ENCODE assay signal across 15 cellular contexts in the genomic region with DNA sequence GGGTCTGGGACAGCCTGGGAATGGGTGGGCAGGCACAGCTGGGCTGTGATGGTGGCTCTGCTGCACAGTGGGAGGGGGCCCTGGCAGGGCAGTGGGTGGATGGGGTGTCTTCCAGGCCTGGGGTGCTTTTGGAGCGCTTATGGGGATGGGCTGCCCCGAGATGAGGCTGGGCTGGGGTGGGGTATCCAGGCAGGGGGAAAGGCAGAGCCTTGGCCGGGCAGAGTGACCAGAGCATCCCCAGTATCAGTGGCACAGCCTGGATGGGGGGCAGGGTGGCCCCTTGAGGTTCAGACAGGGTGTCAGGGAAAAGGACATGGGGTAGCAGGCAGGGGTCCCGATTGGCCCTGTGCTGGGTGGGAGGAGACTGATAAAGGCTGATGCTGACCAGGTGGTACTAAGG. TPM values are rescaled to one million over a fixed set of nuclear protein-coding genes. Genes with fewer than 3 reads are reported as not detected.
DNase-seq lines count a peak whose midpoint lies in the region; ATAC-seq, FAIRE-seq and TF ChIP-seq lines count a peak whose summit lies in the region.
"Had no signal": no experiment of that assay in that cellular context is flagged by ENCODE, and none has a peak within 500 bp of the region (broad histone marks: within the 10 kb centered on the region; RNA-seq: fewer than 3 reads in every experiment).

No MANE protein-coding gene starts in this region.

- no peaks in the 10 kb centered on the region for H3K9me3 ChIP-seq in right atrium auricular region
- H3K9me3 ChIP-seq in K562 (replicated peaks; ENCODE audit: control insufficient read depth, insufficient read depth, low read depth, low read length), result no peaks in the 10 kb centered on the region
- no peaks in the 10 kb centered on the region for H3K9me3 ChIP-seq in lower lobe of right lung
- H3K9me3 ChIP-seq in upper lobe of right lung, result no peaks in the 10 kb centered on the region
- H3K9me3 ChIP-seq: A549 had no signal

- no peak for TF ChIP-seq CTCF in right atrium auricular region (IDR thresholded peaks at IDR 0.05)
- no peak for TF ChIP-seq CTCF in K562 (IDR thresholded peaks at IDR 0.05 in 2 of 3, conservative IDR thresholded peaks at IDR 0.05 in 1 of 3; ENCODE audit: insufficient read depth in 2 of 3, low read depth in 1 of 3, low read length in 3 of 3)
- TF ChIP-seq CTCF in lower lobe of right lung (IDR thresholded peaks at IDR 0.05), result no peak
- no peak for TF ChIP-seq CTCF in upper lobe of right lung (IDR thresholded peaks at IDR 0.05)
- TF ChIP-seq CTCF in foreskin fibroblast (IDR thresholded peaks at IDR 0.05; ENCODE audit: low read depth, low read length), result no peak

- BruUV-seq in K562 (replicated peaks; lab: Mats Ljungman, UMichigan), result no TSS peak

- no peak for TF ChIP-seq POLR2A in K562 (conservative IDR thresholded peaks at IDR 0.05)

- TF ChIP-seq RAD21 in K562 (CRISPR knock-in tag; conservative IDR thresholded peaks at IDR 0.05 in 1 of 2, IDR thresholded peaks at IDR 0.05 in 1 of 2), result no peak

- POLR2A ChIA-PET in K562 (lab: Yijun Ruan, JAX), result interaction anchor here (0.7 to 1.7 kb wide), 3 partner anchors 12 to 105 kb away, joined by 3 to 5 read pairs (median 3); no protein-coding TSS in a partner anchor

- no peak overlapping the region for H2AFZ ChIP-seq in K562 (ENCODE audit: low read depth, low read length)

- H3K4me1 ChIP-seq in right atrium auricular region, result peaks cover 0 to 6% of the 10 kb centered on the region in 2 donors
- H3K4me1 ChIP-seq in K562 (replicated peaks in 1 of 2; ENCODE audit: control insufficient read depth in 2 of 2, insufficient read depth in 2 of 2, low read length in 2 of 2), result peaks cover 0 to 29% of the 10 kb centered on the region in 2 experiments; a peak in 2 of 5 replicates
- H3K4me1 ChIP-seq in lower lobe of right lung, result no peaks in the 10 kb centered on the region
- H3K4me1 ChIP-seq in upper lobe of right lung, result no peaks in the 10 kb centered on the region

- H3K9me1 ChIP-seq in K562 (ENCODE audit: control insufficient read depth, insufficient read depth, low read length), result no peaks in the 10 kb centered on the region

- CTCF ChIA-PET in K562 (lab: Yijun Ruan, JAX; ENCODE audit: low intra/inter-chr PET ratio), result no interaction called here

- H4K20me1 ChIP-seq in K562 (replicated peaks; ENCODE audit: control insufficient read depth, insufficient read depth, low read length), result no peaks in the 10 kb centered on the region; the same call in none of the 2 replicates

- DNase-seq in Right ventricle myocardium superior (peak; percentile 17), right atrium auricular region (ENCODE audit: low spot score) (no peak), K562 (ENCODE audit: extremely low read depth in 1 of 4, low spot score in 3 of 4) (no peak), lower lobe of right lung (peak; percentile 19), upper lobe of right lung (peak; percentile 61), foreskin fibroblast (no peak)
- DNase-seq: GOT3, Kasumi-1, NCI-H187 treated with DMSO at 0.1 percent for 48 hours, NCI-H446 treated with DMSO at 0.1 percent for 48 hours, NCI-H748 treated with DMSO at 0.1 percent for 48 hours had no signal

- no peak overlapping the region for H3K9ac ChIP-seq in K562 (ENCODE audit: insufficient read depth in 1 of 2, low read depth in 2 of 2, low read length in 2 of 2)

- ATAC-seq in Right ventricle myocardium superior (ENCODE audit: poor library complexity), result no peak
- ATAC-seq in K562, result no peak
- no peak for ATAC-seq in lower lobe of right lung
- no peak for ATAC-seq in upper lobe of right lung
- no peak for ATAC-seq in HG03469 (IDR thresholded peaks at IDR 0.05; ENCODE audit: unreplicated experiment)
- ATAC-seq in HG02884 (IDR thresholded peaks at IDR 0.05; ENCODE audit: unreplicated experiment), result no peak

- H3K4me3 ChIP-seq in right atrium auricular region (no peak overlapping the region), K562 (no peak overlapping the region), lower lobe of right lung (no peak overlapping the region), upper lobe of right lung (no peak overlapping the region), foreskin fibroblast (ENCODE audit: low read depth in 1 of 2, low read length in 2 of 2) (no peak overlapping the region)
- H3K4me3 ChIP-seq: A549 had no signal

- H3K27me3 ChIP-seq in right atrium auricular region (no peaks in the 10 kb centered on the region), K562 (ENCODE audit: control insufficient read depth in 2 of 2, insufficient read depth in 2 of 2, low read length in 2 of 2) (peaks cover 5 to 19% of the 10 kb centered on the region in 2 experiments; a peak in 4 of 5 replicates), lower lobe of right lung (ENCODE audit: low read depth) (no peaks in the 10 kb centered on the region), upper lobe of right lung (no peaks in the 10 kb centered on the region)

- H3K27ac ChIP-seq in right atrium auricular region, result no peak overlapping the region
- no peak overlapping the region for H3K27ac ChIP-seq in K562 (ENCODE audit: extremely low read depth, low read depth, low read length)
- H3K27ac ChIP-seq in lower lobe of right lung, result no peak overlapping the region
- no peak overlapping the region for H3K27ac ChIP-seq in upper lobe of right lung
- H3K27ac ChIP-seq: C4-2B had no signal

- intact Hi-C loops in Right ventricle myocardium superior (cut with DNase I), result no loop called here
- intact Hi-C loops in K562 (cut with micrococcal nuclease), result no loop called here
- intact Hi-C loops in lower lobe of right lung (cut with DNase I), result no loop called here
- intact Hi-C loops in upper lobe of right lung (cut with DNase I), result no loop called here

- in situ Hi-C loops in K562 (cut with MboI), result no loop called here

- WGBS in K562 (ENCODE audit: insufficient coverage, low coverage, missing lambda C conversion rate), result 0% methylated on average over 4 of the region's 4 CpGs

- TF ChIP-seq EP300 in K562 (IDR thresholded peaks at IDR 0.05; ENCODE audit: low read length), result no peak

- no peak overlapping the region for H3K4me2 ChIP-seq in K562 (ENCODE audit: insufficient read depth, low read length)
- H3K4me2 ChIP-seq: A549 had no signal

- H3K79me2 ChIP-seq in K562 (ENCODE audit: control insufficient read depth, insufficient read depth, low read length), result no peaks in the 10 kb centered on the region

- no peak for FAIRE-seq in K562 (lab: Jason Lieb, UNC)
- FAIRE-seq: A549 had no signal

- H3K36me3 ChIP-seq in right atrium auricular region, result peaks cover 6% of the 10 kb centered on the region
- no peaks in the 10 kb centered on the region for H3K36me3 ChIP-seq in K562 (ENCODE audit: control insufficient read depth, insufficient read depth, low read length)
- peaks cover 13% of the 10 kb centered on the region for H3K36me3 ChIP-seq in lower lobe of right lung
- H3K36me3 ChIP-seq in upper lobe of right lung, result no peaks in the 10 kb centered on the region

TF ChIP-seq in K562, 482 proteins besides CTCF, POLR2A, EP300 and RAD21:
- TF ChIP-seq GABPB2 (CRISPR knock-in tag; conservative IDR thresholded peaks at IDR 0.05), result no peak
- TF ChIP-seq POLR2G (IDR thresholded peaks at IDR 0.05; ENCODE audit: low read depth, low read length), result 0 out of 2 replicates have a peak, but pooled peaks have one; percentile 2
TF ChIP-seq in K562: peak in this region for 1.

RNA-seq across cellular contexts. Expression of a gene that starts 26.6 kb away (rescaled TPM):
- total RNA-seq in Right ventricle myocardium superior (40.7 TPM), right atrium auricular region (10 to 100 TPM; 30.6 to 30.7 TPM), K562 (2014; rRNA removed) (4.1 and 8.2 TPM in 2 replicates), K562 (2014; rRNA removed; fragmentation: Illumina TruSeq; extraction: Trizol) (2.5 and 3.1 TPM in 2 replicates), K562 (2015; rRNA removed; fragmentation: Illumina TruSeq; extraction: Trizol) (4.6 TPM in 2 replicates), K562 (2021) (4.6 and 6.0 TPM in 2 replicates), lower lobe of right lung (18.2 TPM), upper lobe of right lung (15.0 TPM)
- total RNA-seq in K562 (2011; cell fraction: chromatin; rRNA removed; ENCODE audit: low replicate concordance), result 2.7 and 8.1 TPM in 2 replicates
- total RNA-seq in K562 (2011; cell fraction: nucleolus; rRNA removed), result 7.7 and 8.8 TPM in 2 replicates
- total RNA-seq in K562 (2011; cell fraction: nucleoplasm; rRNA removed), result 5.1 and 6.9 TPM in 2 replicates
- polyA plus RNA-seq in K562 (2011; rRNA removed) (4.6 and 6.4 TPM in 2 replicates), K562 (2014; fragmentation: Illumina TruSeq; extraction: Trizol) (4.5 and 4.9 TPM in 2 replicates), K562 (2014; fragmentation: Nextera tagmentation; extraction: Ambion mirVana) (1 to 10 TPM in 1 of 2 experiments, under 1 TPM in 1; 0.60 to 1.2 TPM), K562 (2014; rRNA removed) (5.0 and 7.9 TPM in 2 replicates)
- 6.6 and 7.2 TPM in 2 replicates for polyA plus RNA-seq in K562 (2011; cell fraction: cytosol; rRNA removed)
- polyA plus RNA-seq in K562 (2011; cell fraction: nucleus; rRNA removed), result 4.0 and 4.1 TPM in 2 replicates
- 6.2 and 9.2 TPM in 2 replicates for polyA plus RNA-seq in K562 (2012)
- polyA minus RNA-seq in K562 (2011; rRNA and poly(A)+ RNA removed), result 3.7 and 4.3 TPM in 2 replicates
- polyA minus RNA-seq in K562 (2011; cell fraction: cytosol; rRNA and poly(A)+ RNA removed), result 2.7 and 3.1 TPM in 2 replicates
- polyA minus RNA-seq in K562 (2011; cell fraction: nucleus; rRNA and poly(A)+ RNA removed), result 2.4 and 4.4 TPM in 2 replicates

RNA-seq across cellular contexts. Expression of a gene that starts 42.2 kb away (rescaled TPM):
- total RNA-seq in Right ventricle myocardium superior (69.7 TPM), right atrium auricular region (100 to 1,000 TPM; 122 to 185 TPM), K562 (2014; rRNA removed) (not detected in 2 replicates), K562 (2014; rRNA removed; fragmentation: Illumina TruSeq; extraction: Trizol) (not detected in 2 replicates), K562 (2015; rRNA removed; fragmentation: Illumina TruSeq; extraction: Trizol) (not detected in 2 replicates), K562 (2021) (0.04 and 0.13 TPM in 2 replicates), lower lobe of right lung (40.8 TPM), upper lobe of right lung (32.9 TPM)
- 0.32 and 0.72 TPM in 2 replicates for total RNA-seq in K562 (2011; cell fraction: chromatin; rRNA removed; ENCODE audit: low replicate concordance)
- total RNA-seq in K562 (2011; cell fraction: nucleolus; rRNA removed), result 0.53 and 1.5 TPM in 2 replicates
- 0.15 and 0.23 TPM in 2 replicates for total RNA-seq in K562 (2011; cell fraction: nucleoplasm; rRNA removed)
- polyA plus RNA-seq in K562 (2011; rRNA removed) (0.10 and 0.14 TPM in 2 replicates), K562 (2014; fragmentation: Illumina TruSeq; extraction: Trizol) (not detected in 2 replicates), K562 (2014; fragmentation: Nextera tagmentation; extraction: Ambion mirVana) (not detected), K562 (2014; rRNA removed) (0.03 TPM in 1 of 2 replicates, not detected in the other)
- 0.18 and 0.64 TPM in 2 replicates for polyA plus RNA-seq in K562 (2011; cell fraction: cytosol; rRNA removed)
- 0.11 and 0.82 TPM in 2 replicates for polyA plus RNA-seq in K562 (2011; cell fraction: nucleus; rRNA removed)
- 0.04 and 0.08 TPM in 2 replicates for polyA plus RNA-seq in K562 (2012)
- polyA minus RNA-seq in K562 (2011; rRNA and poly(A)+ RNA removed), result 0.21 TPM in 1 of 2 replicates, not detected in the other
- 0.19 TPM in 1 of 2 replicates, not detected in the other for polyA minus RNA-seq in K562 (2011; cell fraction: cytosol; rRNA and poly(A)+ RNA removed)
- polyA minus RNA-seq in K562 (2011; cell fraction: nucleus; rRNA and poly(A)+ RNA removed), result 0.11 and 0.13 TPM in 2 replicates

Comparison
In these comparisons a context has a peak if more than half of its experiments do, and no peak if none do; other contexts are left out.
1. DNase-seq: peak in Right ventricle myocardium superior (single experiment), lower lobe of right lung (single experiment) and upper lobe of right lung (single experiment); none in right atrium auricular region (single experiment), K562 (0 of 4) and foreskin fibroblast (0 of 2).
2. RNA of a gene that starts 42.2 kb away (total RNA-seq): 122 to 185 TPM in right atrium auricular region, 69.7 TPM in Right ventricle myocardium superior (single experiment), 40.8 TPM in lower lobe of right lung (single experiment) and 32.9 TPM in upper lobe of right lung (single experiment); 0.04 to 1.5 TPM in K562; every median in the first group is over 10 times any median in the second.